ENCODE assay signal across 15 cellular contexts in genomic region chr10:32244421-32245207, GRCh38.
DNase-seq lines count a peak whose midpoint lies in the region; ATAC-seq and TF ChIP-seq lines count a peak whose summit lies in the region.
"Had no signal": no experiment of that assay in that cellular context is flagged by ENCODE, and none has a peak within 500 bp of the region (broad histone marks: within the 10 kb centered on the region; RNA-seq: fewer than 3 reads in every experiment).

No MANE protein-coding gene starts in this region.

- H3K9me3 ChIP-seq in effector memory CD4-positive, alpha-beta T cell (ENCODE audit: control insufficient read depth, low read length): no peaks in the 10 kb centered on the region
- H3K9me3 ChIP-seq: BLaER1 had no signal

- H3K36me3 ChIP-seq in effector memory CD4-positive, alpha-beta T cell (ENCODE audit: control insufficient read depth, insufficient read depth, low read length): no peaks in the 10 kb centered on the region
- H3K36me3 ChIP-seq: BLaER1 had no signal

- no peak overlapping the region for H3K27ac ChIP-seq in effector memory CD4-positive, alpha-beta T cell (ENCODE audit: insufficient read depth, low read length, poor library complexity, severe bottlenecking)
- H3K27ac ChIP-seq: BLaER1 had no signal

- no peak overlapping the region for H3K4me3 Mint-ChIP-seq in HFFc6

- H3K27me3 Mint-ChIP-seq in HFFc6 (ENCODE audit: insufficient read depth): peaks cover 18% of the 10 kb centered on the region

- in situ Hi-C loops in GM13976 (cut with MboI; ENCODE audit: low sequenced_read_pairs, unreplicated experiment): no loop called here

- TF ChIP-seq CTCF in GM13976 (IDR thresholded peaks at IDR 0.05; ENCODE audit: borderline replicate concordance, control extremely low read depth, extremely low read depth, insufficient read depth, missing control alignments): no peak
- no peak for TF ChIP-seq CTCF in HFFc6 (IDR thresholded peaks at IDR 0.05)

- H3K4me1 Mint-ChIP-seq in HFFc6 (ENCODE audit: low read depth): peaks cover 30% of the 10 kb centered on the region

- H3K27me3 ChIP-seq in effector memory CD4-positive, alpha-beta T cell (replicated peaks; ENCODE audit: control insufficient read depth, insufficient read depth, low read length, poor library complexity, severe bottlenecking): no peaks in the 10 kb centered on the region
- H3K27me3 ChIP-seq: BLaER1 had no signal

- no peaks in the 10 kb centered on the region for H3K9me3 Mint-ChIP-seq in HFFc6

- no peak overlapping the region for H3K27ac Mint-ChIP-seq in HFFc6

- H3K36me3 Mint-ChIP-seq in HFFc6 (ENCODE audit: low read depth): peaks cover 4% of the 10 kb centered on the region; the same call in 1 of the 2 replicates

- ATAC-seq in HG03378 (IDR thresholded peaks at IDR 0.05; ENCODE audit: unreplicated experiment): peak; percentile 75
- ATAC-seq: K562, left cardiac atrium, sciatic nerve had no signal

- DNase-seq in activated CD4-positive, alpha-beta T cell treated with anti-CD3 and anti-CD28 coated beads for 48 hours: peak; percentile 40
- DNase-seq in activated CD4-positive, alpha-beta T cell treated with anti-CD3 and anti-CD28 coated beads for 4 hours: no peak
- DNase-seq in GM13976 (ENCODE audit: low spot score) (peak; percentile 44), fibroblast of gingiva (ENCODE audit: low read depth) (peak; percentile 38), NCI-H82 (lab: John Stamatoyannopoulos, UW) (no peak), HFFc6 (no peak)
- DNase-seq in effector memory CD4-positive, alpha-beta T cell: no peak
- DNase-seq: activated CD8-positive, alpha-beta memory T cell treated with anti-CD3 and anti-CD28 coated beads, Interleukin-2, amount 50 U/mL, for 48 hours; left cardiac atrium; NCI-H69; stimulated activated naive CD4-positive, alpha-beta T cell treated with Interleukin-2 at 50 U/mL for 16 hours had no signal

- H3K4me3 ChIP-seq in effector memory CD4-positive, alpha-beta T cell (ENCODE audit: insufficient read depth, low read depth, low read length, poor library complexity, severe bottlenecking): no peak overlapping the region
- H3K4me3 ChIP-seq: BLaER1, K562 had no signal

- no peaks in the 10 kb centered on the region for H3K4me1 ChIP-seq in effector memory CD4-positive, alpha-beta T cell (ENCODE audit: control insufficient read depth, insufficient read depth, low read length, poor library complexity, severe bottlenecking)
- H3K4me1 ChIP-seq: BLaER1 had no signal

Comparison
In these comparisons a context has a peak if more than half of its experiments do, and no peak if none do; other contexts are left out.
1. DNase-seq: peak in activated CD4-positive, alpha-beta T cell treated with anti-CD3 and anti-CD28 coated beads for 48 hours (single experiment), GM13976 (single experiment) and fibroblast of gingiva (single experiment); none in activated CD4-positive, alpha-beta T cell treated with anti-CD3 and anti-CD28 coated beads for 4 hours (0 of 2), effector memory CD4-positive, alpha-beta T cell (0 of 3), NCI-H82 (single experiment) and HFFc6 (single experiment).